ENCODE assay signal across 1 cellular context in the genomic region with DNA sequence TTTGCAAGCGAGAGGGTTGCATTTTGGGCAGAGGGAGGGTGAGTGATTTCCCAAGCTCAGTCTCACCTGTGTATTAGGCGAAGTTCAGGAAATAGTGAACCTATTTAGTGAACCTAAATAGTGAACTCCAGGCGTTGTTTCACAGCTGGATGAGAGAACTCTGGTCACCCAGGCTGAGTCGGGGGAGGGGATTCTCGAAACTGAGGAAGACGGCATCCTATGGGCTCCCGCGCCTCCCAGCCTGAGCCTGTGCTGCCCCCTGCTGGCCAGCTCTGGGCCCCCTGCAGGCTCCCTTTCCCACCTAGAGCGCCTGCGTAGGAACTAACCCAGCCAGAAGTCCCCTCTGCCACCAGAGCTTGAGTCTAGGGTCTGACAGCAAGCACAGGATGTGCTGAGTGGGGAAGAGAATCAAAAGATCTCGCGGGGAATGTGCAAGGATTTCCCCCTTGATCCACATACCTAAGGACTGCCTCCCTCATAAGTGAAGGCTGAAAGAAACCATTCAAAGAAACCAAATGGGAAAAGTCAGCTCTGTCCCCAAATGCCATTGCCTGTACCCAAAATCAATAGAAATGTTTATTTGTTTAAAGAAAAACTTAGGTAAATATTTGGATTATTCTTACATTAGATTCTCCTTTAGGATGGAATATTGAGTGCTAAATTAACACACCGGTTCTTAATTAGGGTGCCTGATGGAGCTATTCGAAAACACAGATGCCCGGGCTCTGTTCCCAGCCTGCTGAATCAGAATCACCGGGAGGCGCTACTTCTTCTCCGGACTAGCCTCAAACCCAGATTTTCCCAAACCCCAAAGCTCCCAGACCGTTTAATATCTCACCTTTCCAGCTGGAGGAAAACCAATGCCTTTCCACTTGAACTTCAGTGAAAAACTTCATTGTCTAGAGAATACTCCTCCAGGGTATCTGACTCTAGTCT.
A peak's percentile ranks its signal among the peaks of the same experiment; 100 is the strongest.
TF ChIP-seq lines count a peak whose summit lies in the region.

No MANE protein-coding gene starts in this region.

TF ChIP-seq in WTC11, 78 proteins besides CTCF, POLR2A, EP300 and RAD21 (continued from another document):
- TF ChIP-seq, protein P1, sequence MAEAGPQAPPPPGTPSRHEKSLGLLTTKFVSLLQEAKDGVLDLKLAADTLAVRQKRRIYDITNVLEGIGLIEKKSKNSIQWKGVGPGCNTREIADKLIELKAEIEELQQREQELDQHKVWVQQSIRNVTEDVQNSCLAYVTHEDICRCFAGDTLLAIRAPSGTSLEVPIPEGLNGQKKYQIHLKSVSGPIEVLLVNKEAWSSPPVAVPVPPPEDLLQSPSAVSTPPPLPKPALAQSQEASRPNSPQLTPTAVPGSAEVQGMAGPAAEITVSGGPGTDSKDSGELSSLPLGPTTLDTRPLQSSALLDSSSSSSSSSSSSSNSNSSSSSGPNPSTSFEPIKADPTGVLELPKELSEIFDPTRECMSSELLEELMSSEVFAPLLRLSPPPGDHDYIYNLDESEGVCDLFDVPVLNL (CRISPR knock-in tag; IDR thresholded peaks at IDR 0.05; ENCODE audit: borderline replicate concordance, low read depth): no peak
- peak; percentile 63 for TF ChIP-seq ZNF423 (CRISPR knock-in tag; IDR thresholded peaks at IDR 0.05)
- peak; percentile 82 for TF ChIP-seq GABPB1 (CRISPR knock-in tag; IDR thresholded peaks at IDR 0.05)
- 0 out of 2 replicates have a peak, but pooled peaks have one; percentile 17 for TF ChIP-seq SP1 (CRISPR knock-in tag; conservative IDR thresholded peaks at IDR 0.05)
- no peak for TF ChIP-seq ZNF416 (CRISPR knock-in tag; IDR thresholded peaks at IDR 0.05)
- peak; percentile 44; the same call in 1 of the 2 replicates for TF ChIP-seq TEAD1 (CRISPR knock-in tag; IDR thresholded peaks at IDR 0.05)
TF ChIP-seq in WTC11: peak in this region for 4.
